8 cellular contexts compared by ENCODE assay signal in genomic region chr1:209747580-209748262, GRCh38. TPM values are rescaled to one million over a fixed set of nuclear protein-coding genes. Genes with fewer than 3 reads are reported as not detected.
A peak's percentile ranks its signal among the peaks of the same experiment; 100 is the strongest.
DNase-seq lines count a peak whose midpoint lies in the region; ATAC-seq and TF ChIP-seq lines count a peak whose summit lies in the region.

No MANE protein-coding gene starts in this region.

- H2BK120ac ChIP-seq in trophoblast cell (ENCODE audit: insufficient read depth, low read length, poor library complexity), result no peak overlapping the region

- no peaks in the 10 kb centered on the region for H3K9me3 Mint-ChIP-seq in activated naive CD8-positive, alpha-beta T cell treated with anti-CD3 and anti-CD28 coated beads, Interleukin-2, amount 10 ng/mL, durations not matched to agents 7 days and 5 days

- peak overlapping the region; percentile 52 for H3K9ac ChIP-seq in trophoblast cell (ENCODE audit: low read length)

- H3K18ac ChIP-seq in trophoblast cell (ENCODE audit: low read length), result no peak overlapping the region

- H4K8ac ChIP-seq in trophoblast cell (ENCODE audit: low read depth, low read length), result peak overlapping the region; percentile 7

- H4K12ac ChIP-seq in trophoblast cell (ENCODE audit: low read depth, low read length), result peak overlapping the region; percentile 28

- H2BK12ac ChIP-seq in trophoblast cell (ENCODE audit: low read length), result peak overlapping the region; percentile 41

- peak; percentile 43 to 75 for TF ChIP-seq EP300 in tibial nerve (IDR thresholded peaks at IDR 0.05)

- DNase-seq in AG10803 (ENCODE audit: low read depth) (peak; percentile 87), SKM-1 treated with dmso at 0.1 percent for 144 hours (lab: John Stamatoyannopoulos, UW; ENCODE audit: unreplicated experiment) (peak; percentile 69), cardiac muscle cell (ENCODE audit: low read depth in 1 of 2, low spot score in 1 of 2) (peak; percentile 94 to 97), trophoblast cell (peak; percentile 98), tibial nerve (ENCODE audit: low spot score in 2 of 2) (peak; percentile 76 to 83)
- peak; percentile 91 for DNase-seq in activated naive CD8-positive, alpha-beta T cell treated with anti-CD3 and anti-CD28 coated beads, Interleukin-2, amount 10 ng/mL, durations not matched to agents 7 days and 5 days

- H3K14ac ChIP-seq in trophoblast cell (ENCODE audit: low read length), result peak overlapping the region; percentile 19

- H2AFZ ChIP-seq in trophoblast cell (ENCODE audit: insufficient read depth, low read length, poor library complexity), result peak overlapping the region; percentile 49

- H3K4me3 Mint-ChIP-seq in activated naive CD8-positive, alpha-beta T cell treated with anti-CD3 and anti-CD28 coated beads, Interleukin-2, amount 10 ng/mL, durations not matched to agents 7 days and 5 days, result peak overlapping the region; percentile 78

- H3K4me1 ChIP-seq in cardiac muscle cell (ENCODE audit: low read depth), result peaks cover 17% of the 10 kb centered on the region
- peaks cover 5 to 7% of the 10 kb centered on the region in 2 experiments for H3K4me1 ChIP-seq in trophoblast cell (ENCODE audit: control insufficient read depth in 1 of 2, insufficient read depth in 2 of 2, low read length in 2 of 2)
- peaks cover 0 to 16% (median 3%) of the 10 kb centered on the region in 4 donors for H3K4me1 ChIP-seq in tibial nerve

- no peak overlapping the region for H3K4ac ChIP-seq in trophoblast cell (ENCODE audit: low read depth, low read length)

- POLR2A ChIA-PET in activated naive CD8-positive, alpha-beta T cell treated with anti-CD3 and anti-CD28 coated beads, Interleukin-2, amount 10 ng/mL, durations not matched to agents 7 days and 5 days (lab: Charles Lee), result interaction anchor here (1.3 to 14.9 kb wide), 2 partner anchors 9 to 21 kb away, joined by 6 to 488 read pairs; partner anchors contain the start of gene TRAF3IP3

- no peaks in the 10 kb centered on the region for H3K9me3 ChIP-seq in cardiac muscle cell (ENCODE audit: low read depth)
- H3K9me3 ChIP-seq in trophoblast cell (ENCODE audit: insufficient read depth, low read depth, low read length), result peaks cover 3% of the 10 kb centered on the region
- no peaks in the 10 kb centered on the region for H3K9me3 ChIP-seq in tibial nerve

- TF ChIP-seq POLR2A in tibial nerve (IDR thresholded peaks at IDR 0.05), result no peak

- H3K4me2 ChIP-seq in trophoblast cell (ENCODE audit: low read length), result peak overlapping the region; percentile 39

- H3K23ac ChIP-seq in trophoblast cell (ENCODE audit: low read length), result no peak overlapping the region

- H3K4me1 Mint-ChIP-seq in activated naive CD8-positive, alpha-beta T cell treated with anti-CD3 and anti-CD28 coated beads, Interleukin-2, amount 10 ng/mL, durations not matched to agents 7 days and 5 days, result peaks cover 46% of the 10 kb centered on the region

- no peaks in the 10 kb centered on the region for H3K27me3 Mint-ChIP-seq in activated naive CD8-positive, alpha-beta T cell treated with anti-CD3 and anti-CD28 coated beads, Interleukin-2, amount 10 ng/mL, durations not matched to agents 7 days and 5 days

- H2BK5ac ChIP-seq in trophoblast cell (ENCODE audit: low read depth, low read length, poor library complexity), result no peak overlapping the region

- H3K27ac ChIP-seq in cardiac muscle cell (no peak overlapping the region), trophoblast cell (ENCODE audit: low read depth, low read length) (no peak overlapping the region), tibial nerve (peak overlapping the region in 3 of 4 donors; percentile 4 to 52 (median 48))

- peak; percentile 52 for TF ChIP-seq CTCF in AG10803 (conservative IDR thresholded peaks at IDR 0.05; ENCODE audit: low read length)
- peak; percentile 90 for TF ChIP-seq CTCF in cardiac muscle cell (IDR thresholded peaks at IDR 0.05; ENCODE audit: low read depth, low read length)
- TF ChIP-seq CTCF in tibial nerve (IDR thresholded peaks at IDR 0.05), result peak; percentile 82 to 99 (median 87)

- ATAC-seq in GM19351 (IDR thresholded peaks at IDR 0.05; ENCODE audit: unreplicated experiment) (peak; percentile 72), HG03469 (IDR thresholded peaks at IDR 0.05; ENCODE audit: unreplicated experiment) (peak; percentile 35)
- ATAC-seq in activated naive CD8-positive, alpha-beta T cell treated with anti-CD3 and anti-CD28 coated beads, Interleukin-2, amount 10 ng/mL, durations not matched to agents 7 days and 5 days (ENCODE audit: low read depth), result peak; percentile 82

- no peak overlapping the region for H2AK5ac ChIP-seq in trophoblast cell (ENCODE audit: low read length)

- peaks cover 4% of the 10 kb centered on the region for H3K79me1 ChIP-seq in trophoblast cell (ENCODE audit: low read length)

- H3K4me3 ChIP-seq in AG10803 (ENCODE audit: low read length) (peak overlapping the region; percentile 53), cardiac muscle cell (no peak overlapping the region), trophoblast cell (ENCODE audit: low read depth, low read length) (no peak overlapping the region), tibial nerve (peak overlapping the region in 2 of 4 donors; percentile 40 to 43)

- H3K36me3 Mint-ChIP-seq in activated naive CD8-positive, alpha-beta T cell treated with anti-CD3 and anti-CD28 coated beads, Interleukin-2, amount 10 ng/mL, durations not matched to agents 7 days and 5 days, result no peaks in the 10 kb centered on the region

- H3K36me3 ChIP-seq in cardiac muscle cell (no peaks in the 10 kb centered on the region), trophoblast cell (ENCODE audit: control insufficient read depth in 1 of 2, insufficient read depth in 2 of 2, low read length in 2 of 2) (no peaks in the 10 kb centered on the region), tibial nerve (no peaks in the 10 kb centered on the region)

- H3K27me3 ChIP-seq in cardiac muscle cell, result no peaks in the 10 kb centered on the region
- H3K27me3 ChIP-seq in trophoblast cell (ENCODE audit: insufficient read depth, low read length), result no peaks in the 10 kb centered on the region
- H3K27me3 ChIP-seq in tibial nerve, result no peaks in the 10 kb centered on the region

- no peak overlapping the region for H4K91ac ChIP-seq in trophoblast cell (ENCODE audit: low read depth, low read length)

- peak overlapping the region; percentile 92 for H3K27ac Mint-ChIP-seq in activated naive CD8-positive, alpha-beta T cell treated with anti-CD3 and anti-CD28 coated beads, Interleukin-2, amount 10 ng/mL, durations not matched to agents 7 days and 5 days

- H3K79me2 ChIP-seq in trophoblast cell (ENCODE audit: control insufficient read depth, insufficient read depth, low read length, poor library complexity), result no peaks in the 10 kb centered on the region

- no CpG with 5 or more reads among the region's 37 CpGs for WGBS in trophoblast cell (ENCODE audit: extremely low coverage, insufficient coverage, insufficient read length)
- 15 to 22% methylated on average over 30 to 35 of the region's 37 CpGs for WGBS in tibial nerve, 2 donors

RNA-seq across cellular contexts. Expression of gene TRAF3IP3, which starts 8.1 kb away (rescaled TPM):
- 100 to 1,000 TPM; 392 to 403 TPM for total RNA-seq in activated naive CD8-positive, alpha-beta T cell treated with anti-CD3 and anti-CD28 coated beads, Interleukin-2, amount 10 ng/mL, durations not matched to agents 7 days and 5 days
- total RNA-seq in cardiac muscle cell (0.11 and 1.3 TPM in 2 replicates), tibial nerve (1 to 10 TPM in 3 of 4 donors, under 1 TPM in 1; 0.87 to 8.0 (median 2.3) TPM)
- polyA plus RNA-seq in cardiac muscle cell, result 0.74 and 0.99 TPM in 2 replicates
- 0.54 and 0.63 TPM in 2 replicates for polyA plus RNA-seq in trophoblast cell (2013)

RNA-seq across cellular contexts. Expression of gene C1orf74, which starts 36.6 kb away (rescaled TPM):
- 1 to 10 TPM; 2.2 to 2.8 TPM for total RNA-seq in activated naive CD8-positive, alpha-beta T cell treated with anti-CD3 and anti-CD28 coated beads, Interleukin-2, amount 10 ng/mL, durations not matched to agents 7 days and 5 days
- total RNA-seq in cardiac muscle cell, result 2.1 and 3.6 TPM in 2 replicates
- polyA plus RNA-seq in cardiac muscle cell, result 2.9 and 4.4 TPM in 2 replicates
- polyA plus RNA-seq in trophoblast cell (2013), result 2.4 TPM in 2 replicates
- 1 to 10 TPM; 1.5 to 3.0 (median 2.2) TPM for total RNA-seq in tibial nerve

RNA-seq across cellular contexts. Expression of gene HSD11B1, which starts 43.1 kb away (rescaled TPM):
- not detected for total RNA-seq in activated naive CD8-positive, alpha-beta T cell treated with anti-CD3 and anti-CD28 coated beads, Interleukin-2, amount 10 ng/mL, durations not matched to agents 7 days and 5 days
- total RNA-seq in cardiac muscle cell (not detected in 2 replicates), tibial nerve (10 to 100 TPM in 3 of 4 donors, 1 to 10 TPM in 1; 7.1 to 92.2 (median 19.7) TPM)
- polyA plus RNA-seq in cardiac muscle cell, result 1.1 TPM in 1 of 2 replicates, not detected in the other
- 0.12 TPM in 1 of 2 replicates, not detected in the other for polyA plus RNA-seq in trophoblast cell (2013)

RNA-seq across cellular contexts. Expression of gene IRF6, which starts 58.2 kb away (rescaled TPM):
- total RNA-seq in activated naive CD8-positive, alpha-beta T cell treated with anti-CD3 and anti-CD28 coated beads, Interleukin-2, amount 10 ng/mL, durations not matched to agents 7 days and 5 days, result 1 to 10 TPM; 1.7 to 2.0 TPM
- total RNA-seq in cardiac muscle cell (1.4 and 2.6 TPM in 2 replicates), tibial nerve (1 to 10 TPM in 3 of 4 donors, under 1 TPM in 1; 0.42 to 1.8 (median 1.4) TPM)
- polyA plus RNA-seq in cardiac muscle cell, result 1.9 TPM in 1 of 2 replicates, not detected in the other
- polyA plus RNA-seq in trophoblast cell (2013), result 15.9 and 17.9 TPM in 2 replicates

Comparison
In these comparisons a context has a peak if more than half of its experiments do, and no peak if none do; other contexts are left out.
1. H3K27ac ChIP-seq: peak in tibial nerve (3 of 4); none in cardiac muscle cell (single experiment) and trophoblast cell (single experiment).
2. RNA of gene TRAF3IP3, which starts 8.1 kb away (total RNA-seq): 392 to 403 TPM in activated naive CD8-positive, alpha-beta T cell treated with anti-CD3 and anti-CD28 coated beads, Interleukin-2, amount 10 ng/mL, durations not matched to agents 7 days and 5 days; 0.87 to 8.0 TPM in tibial nerve and 0.11 to 1.3 TPM in cardiac muscle cell; every median in the first group is over 10 times any median in the second.
3. Peak in every context shown above with its lines, with median percentiles within 50 percentile points of each other: DNase-seq, CTCF ChIP-seq and ATAC-seq.